In genomic region chr1:32351077-32351858, GRCh38 we compare ENCODE assay signal across 8 cellular contexts. TPM values are rescaled to one million over a fixed set of nuclear protein-coding genes. Genes with fewer than 3 reads are reported as not detected.
A peak's percentile ranks its signal among the peaks of the same experiment; 100 is the strongest.
DNase-seq lines count a peak whose midpoint lies in the region; ATAC-seq, FAIRE-seq and TF ChIP-seq lines count a peak whose summit lies in the region.

No MANE protein-coding gene starts in this region.

- H3K4me1 Mint-ChIP-seq in activated CD4-positive, alpha-beta T cell treated with anti-CD3 and anti-CD28 coated beads, Interleukin-2, amount 10 ng/mL, durations not matched to agents 7 days and 5 days = peaks cover 43% of the 10 kb centered on the region
- peaks cover 65% of the 10 kb centered on the region for H3K4me1 Mint-ChIP-seq in dendritic cell treated with granulocyte-macrophage colony-stimulating factor and Interleukin-4, amounts not matched to agents 40 ng/mL and 50 ng/mL, for 4 days (ENCODE audit: low read depth)

- H3K27me3 ChIP-seq in HepG2 (ENCODE audit: control insufficient read depth in 1 of 2, insufficient read depth in 2 of 2, low read length in 2 of 2) = no peaks in the 10 kb centered on the region

- peaks cover 4% of the 10 kb centered on the region for H3K9me3 Mint-ChIP-seq in activated CD4-positive, alpha-beta T cell treated with anti-CD3 and anti-CD28 coated beads, Interleukin-2, amount 10 ng/mL, durations not matched to agents 7 days and 5 days
- H3K9me3 Mint-ChIP-seq in dendritic cell treated with granulocyte-macrophage colony-stimulating factor and Interleukin-4, amounts not matched to agents 40 ng/mL and 50 ng/mL, for 4 days = no peaks in the 10 kb centered on the region

- peak; percentile 78 to 82 for TF ChIP-seq POLR2A in HepG2 (IDR thresholded peaks at IDR 0.05; ENCODE audit: insufficient read depth in 1 of 2, low read depth in 2 of 2, low read length in 2 of 2)

- FAIRE-seq in HepG2 (lab: Jason Lieb, UNC) = peak; percentile 26

- DNase-seq in C1 segment of cervical spinal cord (lab: John Stamatoyannopoulos, UW) (peak; percentile 36 to 94 (median 88)), GM19240 (ENCODE audit: insufficient read length, low spot score) (peak; percentile 88), NCI-H524 treated with DMSO at 0.1 percent for 48 hours (lab: John Stamatoyannopoulos, UW) (peak; percentile 60), HepG2 (ENCODE audit: low spot score) (peak; percentile 89)
- DNase-seq in activated CD4-positive, alpha-beta T cell treated with anti-CD3 and anti-CD28 coated beads, Interleukin-2, amount 10 ng/mL, durations not matched to agents 7 days and 5 days = peak; percentile 93
- peak; percentile 83 to 86 for DNase-seq in stimulated activated CD4-positive, alpha-beta T cell treated with anti-CD3 and anti-CD28 coated beads, Interleukin-2, amount 100 ng/mL, for 48 hours

- H3K27me3 Mint-ChIP-seq in activated CD4-positive, alpha-beta T cell treated with anti-CD3 and anti-CD28 coated beads, Interleukin-2, amount 10 ng/mL, durations not matched to agents 7 days and 5 days = peaks cover 2% of the 10 kb centered on the region
- H3K27me3 Mint-ChIP-seq in dendritic cell treated with granulocyte-macrophage colony-stimulating factor and Interleukin-4, amounts not matched to agents 40 ng/mL and 50 ng/mL, for 4 days = peaks cover 27% of the 10 kb centered on the region

- POLR2A ChIA-PET in activated CD4-positive, alpha-beta T cell treated with anti-CD3 and anti-CD28 coated beads, Interleukin-2, amount 10 ng/mL, durations not matched to agents 7 days and 5 days (lab: Charles Lee) = no interaction called here
- POLR2A ChIA-PET in HepG2 (lab: Yijun Ruan, JAX) = interaction anchor here (0.6 to 10.1 kb wide), 25 partner anchors 9 to 385 kb away, joined by 3 to 222 read pairs (median 6); partner anchors contain the start of genes BSDC1, FAM229A, HDAC1 and KPNA6

- H2AFZ ChIP-seq in HepG2 (ENCODE audit: low read length) = no peak overlapping the region

- TF ChIP-seq RAD21 in HepG2 (CRISPR knock-in tag; IDR thresholded peaks at IDR 0.05) = no peak

- H3K4me1 ChIP-seq in HepG2 (ENCODE audit: insufficient read depth, low read length) = peaks cover 69% of the 10 kb centered on the region

- peak; percentile 69 for TF ChIP-seq CTCF in HepG2 (CRISPR knock-in tag; IDR thresholded peaks at IDR 0.05)

- peak overlapping the region; percentile 92 for H3K27ac ChIP-seq in HepG2 (ENCODE audit: extremely low read length, insufficient read depth, low read length)

- ATAC-seq in HG03460 (IDR thresholded peaks at IDR 0.05; ENCODE audit: unreplicated experiment) = peak; percentile 73
- peak; percentile 80 for ATAC-seq in HepG2

- peak overlapping the region; percentile 73 to 81 (median 74) for H3K4me3 ChIP-seq in HepG2 (replicated peaks in 1 of 3; ENCODE audit: insufficient read depth in 1 of 3, low read depth in 2 of 3, low read length in 3 of 3)

- in situ Hi-C loops in HepG2 (cut with HindIII; ENCODE audit: extremely low pct_ligation_motif_present, low pct_unique_long_range_greater_than_20kb) = no loop called here

- H4K20me1 ChIP-seq in HepG2 (ENCODE audit: insufficient read depth, low read length) = no peaks in the 10 kb centered on the region

- peak overlapping the region; percentile 77 for H3K27ac Mint-ChIP-seq in activated CD4-positive, alpha-beta T cell treated with anti-CD3 and anti-CD28 coated beads, Interleukin-2, amount 10 ng/mL, durations not matched to agents 7 days and 5 days
- H3K27ac Mint-ChIP-seq in dendritic cell treated with granulocyte-macrophage colony-stimulating factor and Interleukin-4, amounts not matched to agents 40 ng/mL and 50 ng/mL, for 4 days = peak overlapping the region; percentile 79

- intact Hi-C loops in dendritic cell treated with granulocyte-macrophage colony-stimulating factor and Interleukin-4, amounts not matched to agents 40 ng/mL and 50 ng/mL, for 4 days (cut with micrococcal nuclease) = loop anchor here (1.0 kb wide), 1 partner anchor 12 kb away; no protein-coding TSS in a partner anchor
- intact Hi-C loops in HepG2 (cut with micrococcal nuclease; ENCODE audit: unreplicated experiment) = loop anchor here (2.0 kb wide), 2 partner anchors 14 to 44 kb away; partner anchors contain the start of genes BSDC1 and MARCKSL1

- H3K4me2 ChIP-seq in HepG2 (ENCODE audit: low read depth, low read length) = peak overlapping the region; percentile 80

- TF ChIP-seq EP300 in HepG2 (IDR thresholded peaks at IDR 0.05; ENCODE audit: low read depth in 2 of 2, low read length in 2 of 2) = no peak
- TF ChIP-seq EP300 in HepG2 (CRISPR knock-in tag; IDR thresholded peaks at IDR 0.05; ENCODE audit: borderline replicate concordance) = peak; percentile 40; the same call in 1 of the 2 replicates

- H3K4me3 Mint-ChIP-seq in activated CD4-positive, alpha-beta T cell treated with anti-CD3 and anti-CD28 coated beads, Interleukin-2, amount 10 ng/mL, durations not matched to agents 7 days and 5 days = peak overlapping the region; percentile 79
- peak overlapping the region; percentile 73 for H3K4me3 Mint-ChIP-seq in dendritic cell treated with granulocyte-macrophage colony-stimulating factor and Interleukin-4, amounts not matched to agents 40 ng/mL and 50 ng/mL, for 4 days

- WGBS in HepG2 (ENCODE audit: low lambda C conversion rate) = 3% methylated on average over 18 of the region's 75 CpGs

- no TSS peak for BruUV-seq in HepG2 (replicated peaks; lab: Mats Ljungman, UMichigan)

- no peaks in the 10 kb centered on the region for H3K36me3 ChIP-seq in HepG2 (replicated peaks in 1 of 2; ENCODE audit: control insufficient read depth in 1 of 2, insufficient read depth in 2 of 2, low read length in 2 of 2)

- H3K9ac ChIP-seq in HepG2 (ENCODE audit: insufficient read depth, low read depth, low read length) = peak overlapping the region; percentile 87

- CTCF ChIA-PET in activated CD4-positive, alpha-beta T cell treated with anti-CD3 and anti-CD28 coated beads, Interleukin-2, amount 10 ng/mL, durations not matched to agents 7 days and 5 days (lab: Charles Lee) = interaction anchor here (1.0 to 2.4 kb wide), 7 partner anchors 9 to 594 kb away, joined by 3 to 7 read pairs (median 5); partner anchors contain the start of genes FAM229A, MARCKSL1 and TSSK3
- CTCF ChIA-PET in HepG2 (lab: Yijun Ruan, JAX; ENCODE audit: low intra/inter-chr PET ratio, low total read pairs) = interaction anchor here (1.5 kb wide), 1 partner anchor 16 kb away, joined by 4 read pairs; the partner anchor contains the start of gene MARCKSL1

- H3K9me3 ChIP-seq in HepG2 (ENCODE audit: low read length) = no peaks in the 10 kb centered on the region

- peaks cover 6% of the 10 kb centered on the region for H3K36me3 Mint-ChIP-seq in activated CD4-positive, alpha-beta T cell treated with anti-CD3 and anti-CD28 coated beads, Interleukin-2, amount 10 ng/mL, durations not matched to agents 7 days and 5 days (ENCODE audit: low read depth)
- peaks cover 8% of the 10 kb centered on the region for H3K36me3 Mint-ChIP-seq in dendritic cell treated with granulocyte-macrophage colony-stimulating factor and Interleukin-4, amounts not matched to agents 40 ng/mL and 50 ng/mL, for 4 days (ENCODE audit: low read depth)

- no peaks in the 10 kb centered on the region for H3K79me2 ChIP-seq in HepG2 (ENCODE audit: insufficient read depth, low read length)

RNA-seq across cellular contexts. Expression of gene FAM229A, which starts 11.0 kb away (rescaled TPM):
- total RNA-seq in activated CD4-positive, alpha-beta T cell treated with anti-CD3 and anti-CD28 coated beads, Interleukin-2, amount 10 ng/mL, durations not matched to agents 7 days and 5 days = 1 to 10 TPM; 8.2 to 8.5 TPM
- total RNA-seq in HepG2 (2016; rRNA removed; fragmentation: Illumina TruSeq; extraction: Trizol) = 0.31 and 3.2 TPM in 2 replicates
- total RNA-seq in HepG2 (2016; cell fraction: cytosol; rRNA removed; fragmentation: Illumina TruSeq; extraction: Trizol; ENCODE audit: low read depth) = 0.71 TPM in 1 of 2 replicates, not detected in the other
- 0.46 and 3.1 TPM in 2 replicates for total RNA-seq in HepG2 (2016; cell fraction: insoluble cytoplasmic fraction; rRNA removed; fragmentation: Illumina TruSeq; extraction: Trizol)
- total RNA-seq in HepG2 (2016; cell fraction: membrane; rRNA removed; fragmentation: Illumina TruSeq; extraction: Trizol) = 0.12 and 0.65 TPM in 2 replicates
- total RNA-seq in HepG2 (2016; cell fraction: nucleus; rRNA removed; fragmentation: Illumina TruSeq; extraction: Trizol) = 3.2 and 5.0 TPM in 2 replicates
- polyA plus RNA-seq in HepG2 (2011; rRNA removed) = 17.6 and 21.8 TPM in 2 replicates
- polyA plus RNA-seq in HepG2 (2011; cell fraction: cytosol; rRNA removed) = 2.4 and 5.1 TPM in 2 replicates
- 142 and 179 TPM in 2 replicates for polyA plus RNA-seq in HepG2 (2011; cell fraction: nucleus; rRNA removed)
- polyA plus RNA-seq in HepG2 (2012) = 7.7 and 16.0 TPM in 2 replicates
- 0.22 and 0.24 TPM in 2 replicates for polyA plus RNA-seq in HepG2 (2016; cell fraction: cytosol; fragmentation: Illumina TruSeq; extraction: Trizol; ENCODE audit: low read depth)
- 0.81 and 0.98 TPM in 2 replicates for polyA plus RNA-seq in HepG2 (2016; cell fraction: insoluble cytoplasmic fraction; fragmentation: Illumina TruSeq; extraction: Trizol; ENCODE audit: low read depth)
- 0.13 and 0.55 TPM in 2 replicates for polyA plus RNA-seq in HepG2 (2016; cell fraction: membrane; fragmentation: Illumina TruSeq; extraction: Trizol; ENCODE audit: low read depth)
- polyA plus RNA-seq in HepG2 (2016; cell fraction: nucleus; fragmentation: Illumina TruSeq; extraction: Trizol; ENCODE audit: insufficient read depth, low read depth) = 26.3 and 28.4 TPM in 2 replicates
- 6.1 and 8.3 TPM in 2 replicates for polyA minus RNA-seq in HepG2 (2011; rRNA and poly(A)+ RNA removed; ENCODE audit: low replicate concordance)
- 1.3 and 1.8 TPM in 2 replicates for polyA minus RNA-seq in HepG2 (2011; cell fraction: cytosol; rRNA and poly(A)+ RNA removed)
- polyA minus RNA-seq in HepG2 (2011; cell fraction: nucleus; rRNA and poly(A)+ RNA removed) = 16.6 and 17.9 TPM in 2 replicates

RNA-seq across cellular contexts. Expression of gene TSSK3, which starts 11.1 kb away (rescaled TPM):
- total RNA-seq in activated CD4-positive, alpha-beta T cell treated with anti-CD3 and anti-CD28 coated beads, Interleukin-2, amount 10 ng/mL, durations not matched to agents 7 days and 5 days = 1 to 10 TPM; 1.5 to 2.2 TPM
- total RNA-seq in HepG2 (2016; rRNA removed; fragmentation: Illumina TruSeq; extraction: Trizol) = 0.62 and 1.0 TPM in 2 replicates
- not detected in 2 replicates for total RNA-seq in HepG2 (2016; cell fraction: cytosol; rRNA removed; fragmentation: Illumina TruSeq; extraction: Trizol; ENCODE audit: low read depth)
- total RNA-seq in HepG2 (2016; cell fraction: insoluble cytoplasmic fraction; rRNA removed; fragmentation: Illumina TruSeq; extraction: Trizol) = 2.0 TPM in 1 of 2 replicates, not detected in the other
- 0.53 TPM in 1 of 2 replicates, not detected in the other for total RNA-seq in HepG2 (2016; cell fraction: membrane; rRNA removed; fragmentation: Illumina TruSeq; extraction: Trizol)
- 0.85 and 3.2 TPM in 2 replicates for total RNA-seq in HepG2 (2016; cell fraction: nucleus; rRNA removed; fragmentation: Illumina TruSeq; extraction: Trizol)
- 1.1 and 2.0 TPM in 2 replicates for polyA plus RNA-seq in HepG2 (2011; rRNA removed)
- polyA plus RNA-seq in HepG2 (2011; cell fraction: cytosol; rRNA removed) = 0.31 and 0.35 TPM in 2 replicates
- polyA plus RNA-seq in HepG2 (2011; cell fraction: nucleus; rRNA removed) = 5.2 and 6.5 TPM in 2 replicates
- polyA plus RNA-seq in HepG2 (2012) = 5.4 and 6.5 TPM in 2 replicates
- not detected in 2 replicates for polyA plus RNA-seq in HepG2 (2016; cell fraction: cytosol; fragmentation: Illumina TruSeq; extraction: Trizol; ENCODE audit: low read depth)
- 0.23 TPM in 1 of 2 replicates, not detected in the other for polyA plus RNA-seq in HepG2 (2016; cell fraction: insoluble cytoplasmic fraction; fragmentation: Illumina TruSeq; extraction: Trizol; ENCODE audit: low read depth)
- 0.43 TPM in 1 of 2 replicates, not detected in the other for polyA plus RNA-seq in HepG2 (2016; cell fraction: membrane; fragmentation: Illumina TruSeq; extraction: Trizol; ENCODE audit: low read depth)
- 3.9 TPM in 2 replicates for polyA plus RNA-seq in HepG2 (2016; cell fraction: nucleus; fragmentation: Illumina TruSeq; extraction: Trizol; ENCODE audit: insufficient read depth, low read depth)
- polyA minus RNA-seq in HepG2 (2011; rRNA and poly(A)+ RNA removed; ENCODE audit: low replicate concordance) = 1.1 and 2.7 TPM in 2 replicates
- not detected in 2 replicates for polyA minus RNA-seq in HepG2 (2011; cell fraction: cytosol; rRNA and poly(A)+ RNA removed)
- polyA minus RNA-seq in HepG2 (2011; cell fraction: nucleus; rRNA and poly(A)+ RNA removed) = 2.3 and 3.6 TPM in 2 replicates

RNA-seq across cellular contexts. Expression of gene MARCKSL1, which starts 15.2 kb away (rescaled TPM):
- total RNA-seq in activated CD4-positive, alpha-beta T cell treated with anti-CD3 and anti-CD28 coated beads, Interleukin-2, amount 10 ng/mL, durations not matched to agents 7 days and 5 days = 10 to 100 TPM; 31.0 to 31.6 TPM
- total RNA-seq in HepG2 (2016; rRNA removed; fragmentation: Illumina TruSeq; extraction: Trizol) = 81.9 and 85.1 TPM in 2 replicates
- 39.3 and 48.2 TPM in 2 replicates for total RNA-seq in HepG2 (2016; cell fraction: cytosol; rRNA removed; fragmentation: Illumina TruSeq; extraction: Trizol; ENCODE audit: low read depth)
- total RNA-seq in HepG2 (2016; cell fraction: insoluble cytoplasmic fraction; rRNA removed; fragmentation: Illumina TruSeq; extraction: Trizol) = 79.9 and 80.4 TPM in 2 replicates
- 99.4 and 121 TPM in 2 replicates for total RNA-seq in HepG2 (2016; cell fraction: membrane; rRNA removed; fragmentation: Illumina TruSeq; extraction: Trizol)
- total RNA-seq in HepG2 (2016; cell fraction: nucleus; rRNA removed; fragmentation: Illumina TruSeq; extraction: Trizol) = 41.2 and 48.0 TPM in 2 replicates
- polyA plus RNA-seq in HepG2 (2011; rRNA removed) = 134 and 155 TPM in 2 replicates
- 175 and 198 TPM in 2 replicates for polyA plus RNA-seq in HepG2 (2011; cell fraction: cytosol; rRNA removed)
- 42.9 and 54.2 TPM in 2 replicates for polyA plus RNA-seq in HepG2 (2011; cell fraction: nucleus; rRNA removed)
- 93.4 and 110 TPM in 2 replicates for polyA plus RNA-seq in HepG2 (2012)
- polyA plus RNA-seq in HepG2 (2016; cell fraction: cytosol; fragmentation: Illumina TruSeq; extraction: Trizol; ENCODE audit: low read depth) = 130 and 155 TPM in 2 replicates
- polyA plus RNA-seq in HepG2 (2016; cell fraction: insoluble cytoplasmic fraction; fragmentation: Illumina TruSeq; extraction: Trizol; ENCODE audit: low read depth) = 249 and 301 TPM in 2 replicates
- 253 and 267 TPM in 2 replicates for polyA plus RNA-seq in HepG2 (2016; cell fraction: membrane; fragmentation: Illumina TruSeq; extraction: Trizol; ENCODE audit: low read depth)
- 142 and 146 TPM in 2 replicates for polyA plus RNA-seq in HepG2 (2016; cell fraction: nucleus; fragmentation: Illumina TruSeq; extraction: Trizol; ENCODE audit: insufficient read depth, low read depth)
- 31.7 and 183 TPM in 2 replicates for polyA minus RNA-seq in HepG2 (2011; rRNA and poly(A)+ RNA removed; ENCODE audit: low replicate concordance)
- polyA minus RNA-seq in HepG2 (2011; cell fraction: cytosol; rRNA and poly(A)+ RNA removed) = 56.3 and 59.3 TPM in 2 replicates
- polyA minus RNA-seq in HepG2 (2011; cell fraction: nucleus; rRNA and poly(A)+ RNA removed) = 34.6 and 44.4 TPM in 2 replicates

RNA-seq across cellular contexts. Expression of gene BSDC1, which starts 43.0 kb away (rescaled TPM):
- 10 to 100 TPM; 42.9 to 44.6 TPM for total RNA-seq in activated CD4-positive, alpha-beta T cell treated with anti-CD3 and anti-CD28 coated beads, Interleukin-2, amount 10 ng/mL, durations not matched to agents 7 days and 5 days
- 33.2 and 40.3 TPM in 2 replicates for total RNA-seq in HepG2 (2016; rRNA removed; fragmentation: Illumina TruSeq; extraction: Trizol)
- 10.7 and 10.9 TPM in 2 replicates for total RNA-seq in HepG2 (2016; cell fraction: cytosol; rRNA removed; fragmentation: Illumina TruSeq; extraction: Trizol; ENCODE audit: low read depth)
- total RNA-seq in HepG2 (2016; cell fraction: insoluble cytoplasmic fraction; rRNA removed; fragmentation: Illumina TruSeq; extraction: Trizol) = 35.8 and 41.1 TPM in 2 replicates
- total RNA-seq in HepG2 (2016; cell fraction: membrane; rRNA removed; fragmentation: Illumina TruSeq; extraction: Trizol) = 15.7 and 16.3 TPM in 2 replicates
- 35.4 and 45.5 TPM in 2 replicates for total RNA-seq in HepG2 (2016; cell fraction: nucleus; rRNA removed; fragmentation: Illumina TruSeq; extraction: Trizol)
- polyA plus RNA-seq in HepG2 (2011; rRNA removed) = 64.2 and 81.8 TPM in 2 replicates
- 39.7 and 41.1 TPM in 2 replicates for polyA plus RNA-seq in HepG2 (2011; cell fraction: cytosol; rRNA removed)
- polyA plus RNA-seq in HepG2 (2011; cell fraction: nucleus; rRNA removed) = 145 and 160 TPM in 2 replicates
- 41.1 and 50.3 TPM in 2 replicates for polyA plus RNA-seq in HepG2 (2012)
- 2.1 and 2.8 TPM in 2 replicates for polyA plus RNA-seq in HepG2 (2016; cell fraction: cytosol; fragmentation: Illumina TruSeq; extraction: Trizol; ENCODE audit: low read depth)
- 28.1 and 29.2 TPM in 2 replicates for polyA plus RNA-seq in HepG2 (2016; cell fraction: insoluble cytoplasmic fraction; fragmentation: Illumina TruSeq; extraction: Trizol; ENCODE audit: low read depth)
- polyA plus RNA-seq in HepG2 (2016; cell fraction: membrane; fragmentation: Illumina TruSeq; extraction: Trizol; ENCODE audit: low read depth) = 5.8 and 6.2 TPM in 2 replicates
- polyA plus RNA-seq in HepG2 (2016; cell fraction: nucleus; fragmentation: Illumina TruSeq; extraction: Trizol; ENCODE audit: insufficient read depth, low read depth) = 54.5 and 62.2 TPM in 2 replicates
- polyA minus RNA-seq in HepG2 (2011; rRNA and poly(A)+ RNA removed; ENCODE audit: low replicate concordance) = 42.3 and 46.5 TPM in 2 replicates
- 22.8 and 24.4 TPM in 2 replicates for polyA minus RNA-seq in HepG2 (2011; cell fraction: cytosol; rRNA and poly(A)+ RNA removed)
- 68.5 and 83.3 TPM in 2 replicates for polyA minus RNA-seq in HepG2 (2011; cell fraction: nucleus; rRNA and poly(A)+ RNA removed)

RNA-seq across cellular contexts. Expression of gene HDAC1, which starts 59.4 kb away (rescaled TPM):
- 100 to 1,000 TPM; 226 to 230 TPM for total RNA-seq in activated CD4-positive, alpha-beta T cell treated with anti-CD3 and anti-CD28 coated beads, Interleukin-2, amount 10 ng/mL, durations not matched to agents 7 days and 5 days
- 93.5 and 109 TPM in 2 replicates for total RNA-seq in HepG2 (2016; rRNA removed; fragmentation: Illumina TruSeq; extraction: Trizol)
- 18.6 and 19.6 TPM in 2 replicates for total RNA-seq in HepG2 (2016; cell fraction: cytosol; rRNA removed; fragmentation: Illumina TruSeq; extraction: Trizol; ENCODE audit: low read depth)
- total RNA-seq in HepG2 (2016; cell fraction: insoluble cytoplasmic fraction; rRNA removed; fragmentation: Illumina TruSeq; extraction: Trizol) = 97.8 and 111 TPM in 2 replicates
- 26.5 and 28.5 TPM in 2 replicates for total RNA-seq in HepG2 (2016; cell fraction: membrane; rRNA removed; fragmentation: Illumina TruSeq; extraction: Trizol)
- 69.7 and 73.3 TPM in 2 replicates for total RNA-seq in HepG2 (2016; cell fraction: nucleus; rRNA removed; fragmentation: Illumina TruSeq; extraction: Trizol)
- 189 and 190 TPM in 2 replicates for polyA plus RNA-seq in HepG2 (2011; rRNA removed)
- 126 and 169 TPM in 2 replicates for polyA plus RNA-seq in HepG2 (2011; cell fraction: cytosol; rRNA removed)
- polyA plus RNA-seq in HepG2 (2011; cell fraction: nucleus; rRNA removed) = 278 and 321 TPM in 2 replicates
- polyA plus RNA-seq in HepG2 (2012) = 146 and 207 TPM in 2 replicates
- 9.8 and 9.9 TPM in 2 replicates for polyA plus RNA-seq in HepG2 (2016; cell fraction: cytosol; fragmentation: Illumina TruSeq; extraction: Trizol; ENCODE audit: low read depth)
- 105 and 112 TPM in 2 replicates for polyA plus RNA-seq in HepG2 (2016; cell fraction: insoluble cytoplasmic fraction; fragmentation: Illumina TruSeq; extraction: Trizol; ENCODE audit: low read depth)
- 15.6 and 18.2 TPM in 2 replicates for polyA plus RNA-seq in HepG2 (2016; cell fraction: membrane; fragmentation: Illumina TruSeq; extraction: Trizol; ENCODE audit: low read depth)
- polyA plus RNA-seq in HepG2 (2016; cell fraction: nucleus; fragmentation: Illumina TruSeq; extraction: Trizol; ENCODE audit: insufficient read depth, low read depth) = 128 and 133 TPM in 2 replicates
- 165 and 166 TPM in 2 replicates for polyA minus RNA-seq in HepG2 (2011; rRNA and poly(A)+ RNA removed; ENCODE audit: low replicate concordance)
- polyA minus RNA-seq in HepG2 (2011; cell fraction: cytosol; rRNA and poly(A)+ RNA removed) = 54.2 and 56.9 TPM in 2 replicates
- 145 and 189 TPM in 2 replicates for polyA minus RNA-seq in HepG2 (2011; cell fraction: nucleus; rRNA and poly(A)+ RNA removed)

Comparison
In these comparisons a context has a peak if more than half of its experiments do, and no peak if none do; other contexts are left out.
1. Peak in every context shown above with its lines: DNase-seq, ATAC-seq, H3K4me3 ChIP-seq and H3K27ac ChIP-seq.